18 cellular contexts compared by ENCODE assay signal in genomic region chr13:110373617-110374016, GRCh38.
"Had no signal": no experiment of that assay in that cellular context is flagged by ENCODE, and none has a peak within 500 bp of the region (broad histone marks: within the 10 kb centered on the region; RNA-seq: fewer than 3 reads in every experiment).

No MANE protein-coding gene starts in this region.

- H3K4me1 ChIP-seq: prostate gland had no signal

- H3K27me3 ChIP-seq: hepatocyte had no signal

- H3K27ac ChIP-seq: hepatocyte had no signal

- DNase-seq: activated CD4-positive, alpha-beta memory T cell treated with anti-CD3 and anti-CD28 coated beads for 36 hours; activated CD4-positive, alpha-beta T cell treated with anti-CD3 and anti-CD28 coated beads for 4 hours; activated CD8-positive, alpha-beta memory T cell treated with anti-CD3 and anti-CD28 coated beads, Interleukin-2, amount 10 ng/mL, durations not matched to agents 7 days and 5 days; activated naive CD4-positive, alpha-beta T cell treated with Interleukin-2 at 50 U/mL for 16 hours; activated T-cell treated with anti-CD3 and anti-CD28 coated beads, Interleukin-2, amount 50 U/mL, for 1 hour; anterior cingulate cortex; dermis blood vessel endothelial cell; effector memory CD4-positive, alpha-beta T cell; midbrain; right cardiac atrium; stimulated activated CD4-positive, alpha-beta T cell treated with anti-CD3 and anti-CD28 coated beads, Interleukin-15, amount 100 ng/mL, for 24 hours; stimulated activated CD4-positive, alpha-beta T cell treated with anti-CD3 and anti-CD28 coated beads, Interleukin-2, amount 100 ng/mL, for 48 hours had no signal

- H3K4me3 ChIP-seq: hepatocyte, prostate gland, SK-N-MC, skin epidermis had no signal

- H3K36me3 ChIP-seq: prostate gland had no signal

- ATAC-seq: activated CD8-positive, alpha-beta memory T cell treated with anti-CD3 and anti-CD28 coated beads, Interleukin-2, amount 10 ng/mL, durations not matched to agents 7 days and 5 days; activated T-helper 17 cell treated with anti-CD3 and anti-CD28 coated beads, Interleukin-2, amount 50 U/mL, for 72 hours; right cardiac atrium; WTC11 had no signal

- H3K9me3 ChIP-seq: prostate gland had no signal
